In the genomic region with DNA sequence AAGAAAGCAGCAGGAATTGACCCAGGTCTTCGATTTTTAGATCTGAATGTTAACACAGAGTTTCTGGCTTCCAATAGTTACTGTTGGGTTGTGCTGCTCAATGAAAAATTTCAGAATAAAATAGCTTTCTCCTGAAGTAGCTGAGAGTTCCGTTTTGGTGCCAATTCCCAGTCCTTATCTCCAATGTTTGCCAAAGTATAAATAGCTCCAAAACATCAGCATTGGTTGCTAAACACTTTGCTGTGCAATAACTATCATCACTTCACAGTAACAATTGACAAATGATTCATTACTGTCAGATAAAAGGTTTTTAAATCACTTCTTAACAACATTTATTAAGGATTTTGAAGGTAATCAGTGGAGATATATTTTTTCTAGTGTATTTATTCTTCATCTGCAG, we compare ENCODE assay signal across 24 cellular contexts.
DNase-seq lines count a peak whose midpoint lies in the region; ATAC-seq, FAIRE-seq and TF ChIP-seq lines count a peak whose summit lies in the region.
"Had no signal": no experiment of that assay in that cellular context is flagged by ENCODE, and none has a peak within 500 bp of the region (broad histone marks: within the 10 kb centered on the region; RNA-seq: fewer than 3 reads in every experiment).

No MANE protein-coding gene starts in this region.

- peak overlapping the region in 1 of 2 donors; percentile 72 for H3K27ac ChIP-seq in right atrium auricular region
- H3K27ac ChIP-seq in body of pancreas = no peak overlapping the region
- H3K27ac ChIP-seq in adrenal gland = no peak overlapping the region
- H3K27ac ChIP-seq: BLaER1 treated with 17β-estradiol and CSF1 and Interleukin-3, amounts not matched to agents 10 nM and 100 nM; HL-60; Peyer's patch; SJSA1 had no signal

- TF ChIP-seq CTCF in right atrium auricular region (IDR thresholded peaks at IDR 0.05) = no peak
- TF ChIP-seq CTCF in body of pancreas (IDR thresholded peaks at IDR 0.05) = no peak
- TF ChIP-seq CTCF in adrenal gland (IDR thresholded peaks at IDR 0.05) = no peak

- H3K4me1 ChIP-seq in right atrium auricular region (peaks cover 0 to 12% of the 10 kb centered on the region in 2 donors), body of pancreas (peaks cover 8% of the 10 kb centered on the region), adrenal gland (replicated peaks in 1 of 2) (no peaks in the 10 kb centered on the region)
- H3K4me1 ChIP-seq: BLaER1 treated with 17β-estradiol and CSF1 and Interleukin-3, amounts not matched to agents 10 nM and 100 nM; Peyer's patch; SJSA1 had no signal

- WGBS in body of pancreas, 2 donors = 5 to 13% methylated on average over 2 of the region's 2 CpGs
- 24 to 34% (median 28%) methylated on average over 2 of the region's 2 CpGs for WGBS in adrenal gland, 4 donors

- no peak for FAIRE-seq in RCC 7860 (lab: Jason Lieb, UNC)
- FAIRE-seq: GM12891, H1 had no signal

- no peaks in the 10 kb centered on the region for H3K36me3 ChIP-seq in right atrium auricular region
- H3K36me3 ChIP-seq in body of pancreas (replicated peaks in 1 of 2; ENCODE audit: insufficient read depth in 1 of 2, low read depth in 2 of 2) = no peaks in the 10 kb centered on the region
- no peaks in the 10 kb centered on the region for H3K36me3 ChIP-seq in adrenal gland (replicated peaks in 1 of 2)
- H3K36me3 ChIP-seq: BLaER1 treated with 17β-estradiol and CSF1 and Interleukin-3, amounts not matched to agents 10 nM and 100 nM; Peyer's patch; SJSA1 had no signal

- no peaks in the 10 kb centered on the region for H3K27me3 ChIP-seq in right atrium auricular region
- H3K27me3 ChIP-seq in body of pancreas = no peaks in the 10 kb centered on the region
- no peaks in the 10 kb centered on the region for H3K27me3 ChIP-seq in adrenal gland
- H3K27me3 ChIP-seq: BLaER1 treated with 17β-estradiol and CSF1 and Interleukin-3, amounts not matched to agents 10 nM and 100 nM; Peyer's patch; SJSA1 had no signal

- peak; percentile 92 for ATAC-seq in Right ventricle myocardium superior (ENCODE audit: poor library complexity)
- peak; percentile 50 for ATAC-seq in body of pancreas
- ATAC-seq in left ventricle myocardium superior = peak; percentile 63

- H3K4me3 ChIP-seq in right atrium auricular region = no peak overlapping the region
- H3K4me3 ChIP-seq in body of pancreas = no peak overlapping the region
- no peak overlapping the region for H3K4me3 ChIP-seq in adrenal gland
- H3K4me3 ChIP-seq: BLaER1 treated with 17β-estradiol and CSF1 and Interleukin-3, amounts not matched to agents 10 nM and 100 nM; Peyer's patch; SJSA1 had no signal

- intact Hi-C loops in Right ventricle myocardium superior (cut with DNase I) = no loop called here
- intact Hi-C loops in body of pancreas (cut with DNase I) = no loop called here
- intact Hi-C loops in left ventricle myocardium superior (cut with micrococcal nuclease) = no loop called here
- intact Hi-C loops in adrenal gland (cut with DNase I) = no loop called here

- TF ChIP-seq POLR2A in body of pancreas (IDR thresholded peaks at IDR 0.05) (no peak), adrenal gland (IDR thresholded peaks at IDR 0.05) (no peak)

- H3K9me3 ChIP-seq in right atrium auricular region (peaks cover 0 to 4% of the 10 kb centered on the region in 2 donors), body of pancreas (no peaks in the 10 kb centered on the region), adrenal gland (replicated peaks in 1 of 3) (no peaks in the 10 kb centered on the region)
- H3K9me3 ChIP-seq: Peyer's patch, SJSA1 had no signal

- no peak for DNase-seq in Right ventricle myocardium superior
- no peak for DNase-seq in right atrium auricular region (ENCODE audit: low spot score)
- DNase-seq in body of pancreas = peak in 1 of 4 donors; percentile 3
- no peak for DNase-seq in left ventricle myocardium superior
- no peak for DNase-seq in adrenal gland
- DNase-seq in GOT3 (lab: John Stamatoyannopoulos, UW) = no peak
- DNase-seq in RCC 7860 (ENCODE audit: low spot score) = no peak
- DNase-seq: CD4-positive, alpha-beta T cell; COR-L47; DMS79; EL; GDM1; HCEC 1CT; NCI-H1048; NCI-H1436 treated with DMSO at 0.1 percent for 48 hours; NCI-H187 treated with DMSO at 0.1 percent for 48 hours; NCI-H2171 treated with DMSO at 0.1 percent for 48 hours; NCI-H524 treated with DMSO at 0.1 percent for 48 hours; Peyer's patch had no signal
